17 cellular contexts compared by ENCODE assay signal in the genomic region with DNA sequence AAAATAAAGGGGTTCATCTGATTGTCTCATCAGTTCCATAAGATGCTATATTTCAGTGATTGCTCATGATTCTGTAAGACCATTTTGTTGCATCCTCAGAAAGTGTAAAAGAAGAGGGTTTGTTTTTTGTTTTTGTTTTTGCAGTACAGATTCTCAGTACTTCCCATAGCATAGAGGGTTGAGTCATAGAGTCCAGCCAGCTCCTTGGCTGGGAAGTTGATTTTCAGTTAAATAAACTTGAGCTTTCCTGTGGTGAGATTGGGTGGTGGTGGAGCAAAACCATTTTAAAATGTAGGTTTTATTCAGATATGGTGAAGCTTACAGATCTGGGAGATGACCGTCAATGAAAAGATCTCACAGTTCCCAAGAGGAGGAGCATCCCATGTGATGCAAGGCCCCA. TPM values are rescaled to one million over a fixed set of nuclear protein-coding genes. Genes with fewer than 3 reads are reported as not detected.
DNase-seq lines count a peak whose midpoint lies in the region; ATAC-seq, FAIRE-seq and TF ChIP-seq lines count a peak whose summit lies in the region.
"Had no signal": no experiment of that assay in that cellular context is flagged by ENCODE, and none has a peak within 500 bp of the region (broad histone marks: within the 10 kb centered on the region; RNA-seq: fewer than 3 reads in every experiment).

No MANE protein-coding gene starts in this region.

- peaks cover 3% of the 10 kb centered on the region for H3K9me3 Mint-ChIP-seq in nephron progenitor cell
- H3K9me3 Mint-ChIP-seq: activated CD4-positive, alpha-beta memory T cell treated with anti-CD3 and anti-CD28 coated beads, Interleukin-2, amount 10 ng/mL, durations not matched to agents 7 days and 5 days; activated T-helper 1 cell treated with anti-CD3 and anti-CD28 coated beads, Interleukin-12 subunit alpha, Interleukin-12 subunit beta, Interleukin-2, Interleukin-4 antibody, amounts not matched to agents 30 ng/mL and 10 ng/mL and 1 ng/mL, durations not matched to agents 14 hours and 24 hours and 36 hours; CD4-positive, alpha-beta T cell; nephron had no signal

- TF ChIP-seq POLR2A in A549 (IDR thresholded peaks at IDR 0.05; ENCODE audit: low read length): no peak
- TF ChIP-seq POLR2A in Peyer's patch (IDR thresholded peaks at IDR 0.05): no peak

- H3K27me3 ChIP-seq in Peyer's patch: no peaks in the 10 kb centered on the region

- H3K4me1 ChIP-seq in A549 (peaks cover 36% of the 10 kb centered on the region), Peyer's patch (peaks cover 0 to 3% (median 0%) of the 10 kb centered on the region in 4 donors)

- peaks cover 4% of the 10 kb centered on the region for H3K27me3 Mint-ChIP-seq in nephron progenitor cell (ENCODE audit: low read depth, poor library complexity)
- H3K27me3 Mint-ChIP-seq: CD4-positive, alpha-beta T cell had no signal

- H3K9me3 ChIP-seq in A549 (no peaks in the 10 kb centered on the region), Peyer's patch (no peaks in the 10 kb centered on the region)

- H3K27ac Mint-ChIP-seq in nephron progenitor cell: peak overlapping the region; percentile 26
- H3K27ac Mint-ChIP-seq: activated CD4-positive, alpha-beta memory T cell treated with anti-CD3 and anti-CD28 coated beads, Interleukin-2, amount 10 ng/mL, durations not matched to agents 7 days and 5 days; activated T-helper 1 cell treated with anti-CD3 and anti-CD28 coated beads, Interleukin-12 subunit alpha, Interleukin-12 subunit beta, Interleukin-2, Interleukin-4 antibody, amounts not matched to agents 30 ng/mL and 10 ng/mL and 1 ng/mL, durations not matched to agents 14 hours and 24 hours and 36 hours; CD4-positive, alpha-beta T cell; nephron had no signal

- TF ChIP-seq CTCF in A549 (IDR thresholded peaks at IDR 0.05): no peak
- no peak for TF ChIP-seq CTCF in nephron progenitor cell (IDR thresholded peaks at IDR 0.05)
- no peak for TF ChIP-seq CTCF in Peyer's patch (IDR thresholded peaks at IDR 0.05)

- DNase-seq in A549 (ENCODE audit: low read depth in 1 of 2, low spot score in 1 of 2) (no peak), M059J (ENCODE audit: low read depth) (peak; percentile 75), dermis blood vessel endothelial cell (peak; percentile 63), nephron progenitor cell (no peak), activated gamma-delta T cell treated with Interleukin-2 at 50 U/mL for 16 hours (no peak), Peyer's patch (no peak), NCI-H524 treated with DMSO at 0.1 percent for 48 hours (lab: John Stamatoyannopoulos, UW) (no peak)
- DNase-seq: activated CD4-positive, alpha-beta memory T cell treated with anti-CD3 and anti-CD28 coated beads, Interleukin-2, amount 10 ng/mL, durations not matched to agents 7 days and 5 days; CD4-positive, alpha-beta T cell; NCI-H187 treated with DMSO at 0.1 percent for 48 hours; NCI-H748 treated with DMSO at 0.1 percent for 48 hours; stimulated activated CD4-positive, alpha-beta T cell treated with anti-CD3 and anti-CD28 coated beads, Interleukin-4, amount 100 ng/mL, for 4 hours had no signal

- peaks cover 19% of the 10 kb centered on the region for H3K4me1 Mint-ChIP-seq in nephron progenitor cell
- H3K4me1 Mint-ChIP-seq: activated CD4-positive, alpha-beta memory T cell treated with anti-CD3 and anti-CD28 coated beads, Interleukin-2, amount 10 ng/mL, durations not matched to agents 7 days and 5 days had no signal

- TF ChIP-seq EP300 in A549 (IDR thresholded peaks at IDR 0.05): no peak

- CTCF ChIA-PET in A549 (lab: Yijun Ruan, JAX): no interaction called here

- WGBS in A549 (ENCODE audit: missing lambda C conversion rate): 89% methylated on average over 1 of the region's 1 CpG

- H3K4me3 ChIP-seq in A549 (no peak overlapping the region), Peyer's patch (no peak overlapping the region)

- H3K4me3 Mint-ChIP-seq in nephron progenitor cell: no peak overlapping the region
- H3K4me3 Mint-ChIP-seq: activated CD4-positive, alpha-beta memory T cell treated with anti-CD3 and anti-CD28 coated beads, Interleukin-2, amount 10 ng/mL, durations not matched to agents 7 days and 5 days; activated T-helper 1 cell treated with anti-CD3 and anti-CD28 coated beads, Interleukin-12 subunit alpha, Interleukin-12 subunit beta, Interleukin-2, Interleukin-4 antibody, amounts not matched to agents 30 ng/mL and 10 ng/mL and 1 ng/mL, durations not matched to agents 14 hours and 24 hours and 36 hours; CD4-positive, alpha-beta T cell; nephron had no signal

- POLR2A ChIA-PET in A549 (lab: Yijun Ruan, JAX): no interaction called here

- H3K36me3 Mint-ChIP-seq in nephron progenitor cell (ENCODE audit: low read depth): peaks cover 18% of the 10 kb centered on the region

- ATAC-seq in A549: no peak; a peak in 1 of 6 replicates
- ATAC-seq in HG03439 (IDR thresholded peaks at IDR 0.05; ENCODE audit: unreplicated experiment): no peak
- ATAC-seq: Panc1, sciatic nerve had no signal

- FAIRE-seq in A549 (lab: Jason Lieb, UNC): no peak

- peak overlapping the region; percentile 11; the same call in 1 of the 3 replicates for H3K4me2 ChIP-seq in A549

- no peak for TF ChIP-seq RAD21 in A549 (conservative IDR thresholded peaks at IDR 0.05 in 1 of 2, IDR thresholded peaks at IDR 0.05 in 1 of 2)

- no peaks in the 10 kb centered on the region for H3K36me3 ChIP-seq in Peyer's patch

- peak overlapping the region in 1 of 2 experiments; percentile 62; a peak in 3 of 6 replicates for H3K27ac ChIP-seq in A549
- no peak overlapping the region for H3K27ac ChIP-seq in Peyer's patch

TF ChIP-seq in A549, 52 proteins besides CTCF, POLR2A, EP300 and RAD21:
- TF ChIP-seq, protein P1, sequence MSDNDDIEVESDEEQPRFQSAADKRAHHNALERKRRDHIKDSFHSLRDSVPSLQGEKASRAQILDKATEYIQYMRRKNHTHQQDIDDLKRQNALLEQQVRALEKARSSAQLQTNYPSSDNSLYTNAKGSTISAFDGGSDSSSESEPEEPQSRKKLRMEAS (IDR thresholded peaks at IDR 0.05): no peak
- no peak for TF ChIP-seq JUN (IDR thresholded peaks at IDR 0.05)
- TF ChIP-seq FOSL2 (IDR thresholded peaks at IDR 0.05): no peak
- TF ChIP-seq FOSL2 (CRISPR knock-in tag; IDR thresholded peaks at IDR 0.05): no peak
- no peak for TF ChIP-seq KDM5A (IDR thresholded peaks at IDR 0.05)
- TF ChIP-seq FOSB (CRISPR knock-in tag; IDR thresholded peaks at IDR 0.05): no peak
- no peak for TF ChIP-seq HOXA7 (CRISPR knock-in tag; IDR thresholded peaks at IDR 0.05)
- TF ChIP-seq CBX2 (IDR thresholded peaks at IDR 0.05; ENCODE audit: borderline replicate concordance, low read depth): no peak
- no peak for TF ChIP-seq CEBPB (IDR thresholded peaks at IDR 0.05)
- TF ChIP-seq, protein P2, sequence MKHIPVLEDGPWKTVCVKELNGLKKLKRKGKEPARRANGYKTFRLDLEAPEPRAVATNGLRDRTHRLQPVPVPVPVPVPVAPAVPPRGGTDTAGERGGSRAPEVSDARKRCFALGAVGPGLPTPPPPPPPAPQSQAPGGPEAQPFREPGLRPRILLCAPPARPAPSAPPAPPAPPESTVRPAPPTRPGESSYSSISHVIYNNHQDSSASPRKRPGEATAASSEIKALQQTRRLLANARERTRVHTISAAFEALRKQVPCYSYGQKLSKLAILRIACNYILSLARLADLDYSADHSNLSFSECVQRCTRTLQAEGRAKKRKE (CRISPR knock-in tag; IDR thresholded peaks at IDR 0.05; ENCODE audit: low read depth): no peak
- TF ChIP-seq HOXB13 (CRISPR knock-in tag; IDR thresholded peaks at IDR 0.05; ENCODE audit: low read depth): no peak
- TF ChIP-seq SMC3 (IDR thresholded peaks at IDR 0.05): no peak
- TF ChIP-seq HOXB5 (CRISPR knock-in tag; IDR thresholded peaks at IDR 0.05): no peak
- TF ChIP-seq NFE2L2 (conservative IDR thresholded peaks at IDR 0.05; ENCODE audit: low read length): no peak
- TF ChIP-seq, protein P3, sequence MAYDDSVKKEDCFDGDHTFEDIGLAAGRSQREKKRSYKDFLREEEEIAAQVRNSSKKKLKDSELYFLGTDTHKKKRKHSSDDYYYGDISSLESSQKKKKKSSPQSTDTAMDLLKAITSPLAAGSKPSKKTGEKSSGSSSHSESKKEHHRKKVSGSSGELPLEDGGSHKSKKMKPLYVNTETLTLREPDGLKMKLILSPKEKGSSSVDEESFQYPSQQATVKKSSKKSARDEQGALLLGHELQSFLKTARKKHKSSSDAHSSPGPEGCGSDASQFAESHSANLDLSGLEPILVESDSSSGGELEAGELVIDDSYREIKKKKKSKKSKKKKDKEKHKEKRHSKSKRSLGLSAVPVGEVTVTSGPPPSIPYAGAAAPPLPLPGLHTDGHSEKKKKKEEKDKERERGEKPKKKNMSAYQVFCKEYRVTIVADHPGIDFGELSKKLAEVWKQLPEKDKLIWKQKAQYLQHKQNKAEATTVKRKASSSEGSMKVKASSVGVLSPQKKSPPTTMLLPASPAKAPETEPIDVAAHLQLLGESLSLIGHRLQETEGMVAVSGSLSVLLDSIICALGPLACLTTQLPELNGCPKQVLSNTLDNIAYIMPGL (CRISPR knock-in tag; IDR thresholded peaks at IDR 0.05; ENCODE audit: borderline replicate concordance): no peak
- no peak for TF ChIP-seq HEYL (CRISPR knock-in tag; IDR thresholded peaks at IDR 0.05)

RNA-seq across cellular contexts. Expression of a gene that starts 48.2 kb away (rescaled TPM):
- polyA plus RNA-seq in A549 (2011; rRNA removed) (67.2 and 68.5 TPM in 2 replicates), A549 (2017; fragmentation: RNase III; extraction: RNeasy Plus Mini Kit Qiagen cat#74134 plus additional on column Dnase treatment) (46.1 to 57.0 TPM (median 55.2 TPM) in 3 replicates)
- polyA plus RNA-seq in A549 (2012; cell fraction: cytosol; rRNA removed): 26.3 and 30.4 TPM in 2 replicates
- 53.4 and 54.0 TPM in 2 replicates for polyA plus RNA-seq in A549 (2012; cell fraction: nucleus; rRNA removed)
- 145 and 155 TPM in 2 replicates for polyA minus RNA-seq in A549 (2011; rRNA and poly(A)+ RNA removed)
- 21.7 and 40.0 TPM in 2 replicates for total RNA-seq in M059J (2014; rRNA removed; shearing (Covaris generic))
- total RNA-seq in dermis blood vessel endothelial cell (51.6 and 55.0 TPM in 2 replicates), Peyer's patch (10 to 100 TPM; 45.4 to 96.4 (median 77.2) TPM)

Comparison
In these comparisons a context has a peak if more than half of its experiments do, and no peak if none do; other contexts are left out.
1. DNase-seq: peak in M059J (single experiment) and dermis blood vessel endothelial cell (single experiment); none in A549 (0 of 2), nephron progenitor cell (single experiment), activated gamma-delta T cell treated with Interleukin-2 at 50 U/mL for 16 hours (single experiment), Peyer's patch (0 of 3) and NCI-H524 treated with DMSO at 0.1 percent for 48 hours (single experiment).